In the genomic region with DNA sequence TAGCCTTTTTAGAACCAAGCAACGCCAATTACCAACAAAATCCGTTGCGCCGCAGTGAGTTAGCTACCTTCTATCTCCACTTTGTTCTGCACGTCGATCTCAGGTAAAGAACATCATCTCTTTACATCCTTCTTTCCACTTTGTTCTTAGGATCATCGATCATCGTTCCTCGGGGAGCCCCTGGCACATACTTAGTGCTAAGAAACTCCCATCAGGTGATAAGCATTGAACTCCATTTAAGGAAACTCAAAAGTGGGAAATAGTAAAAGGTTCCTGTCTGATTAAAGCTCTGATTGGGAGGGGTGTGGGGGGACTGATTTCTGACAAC, we compare ENCODE assay signal across 9 cellular contexts.
DNase-seq lines count a peak whose midpoint lies in the region; TF ChIP-seq lines count a peak whose summit lies in the region.
"Had no signal": no experiment of that assay in that cellular context is flagged by ENCODE, and none has a peak within 500 bp of the region (broad histone marks: within the 10 kb centered on the region; RNA-seq: fewer than 3 reads in every experiment).

No MANE protein-coding gene starts in this region.

- TF ChIP-seq EP300 in suprapubic skin (IDR thresholded peaks at IDR 0.05), result no peak

- peaks cover 4% of the 10 kb centered on the region for H3K4me1 Mint-ChIP-seq in activated CD4-positive, alpha-beta T cell treated with anti-CD3 and anti-CD28 coated beads, Interleukin-2, amount 10 ng/mL, durations not matched to agents 24 days and 14 days

- H3K27me3 ChIP-seq in layer of hippocampus (ENCODE audit: control insufficient read depth, insufficient read depth, low read length), result no peaks in the 10 kb centered on the region
- no peaks in the 10 kb centered on the region for H3K27me3 ChIP-seq in suprapubic skin
- H3K27me3 ChIP-seq: BLaER1 treated with 17β-estradiol and CSF1 and Interleukin-3, amounts not matched to agents 10 nM and 100 nM had no signal

- peak overlapping the region; percentile 77 for H3K4me3 Mint-ChIP-seq in activated CD4-positive, alpha-beta T cell treated with anti-CD3 and anti-CD28 coated beads, Interleukin-2, amount 10 ng/mL, durations not matched to agents 24 days and 14 days

- 55% methylated on average over 9 of the region's 9 CpGs for WGBS in suprapubic skin

- no peak overlapping the region for H3K27ac Mint-ChIP-seq in activated CD4-positive, alpha-beta T cell treated with anti-CD3 and anti-CD28 coated beads, Interleukin-2, amount 10 ng/mL, durations not matched to agents 24 days and 14 days

- TF ChIP-seq POLR2A in suprapubic skin (IDR thresholded peaks at IDR 0.05), result no peak

- peak overlapping the region; percentile 70 for H3K27ac ChIP-seq in layer of hippocampus (ENCODE audit: low read depth, low read length)
- H3K27ac ChIP-seq in suprapubic skin, result no peak overlapping the region
- H3K27ac ChIP-seq: BLaER1 treated with 17β-estradiol and CSF1 and Interleukin-3, amounts not matched to agents 10 nM and 100 nM had no signal

- peaks cover 10% of the 10 kb centered on the region for H3K4me1 ChIP-seq in suprapubic skin
- H3K4me1 ChIP-seq: BLaER1 treated with 17β-estradiol and CSF1 and Interleukin-3, amounts not matched to agents 10 nM and 100 nM had no signal

- in situ Hi-C loops in astrocyte of the spinal cord (cut with HindIII; ENCODE audit: low sequenced_read_pairs), result no loop called here

- no peak for TF ChIP-seq CTCF in astrocyte of the spinal cord (IDR thresholded peaks at IDR 0.05; ENCODE audit: low read depth, low read length)
- TF ChIP-seq CTCF in suprapubic skin (IDR thresholded peaks at IDR 0.05), result no peak
- TF ChIP-seq CTCF in GM10266 (IDR thresholded peaks at IDR 0.05; ENCODE audit: control insufficient read depth, insufficient read depth, low read depth, missing control alignments), result no peak

- H3K27me3 Mint-ChIP-seq in activated CD4-positive, alpha-beta T cell treated with anti-CD3 and anti-CD28 coated beads, Interleukin-2, amount 10 ng/mL, durations not matched to agents 24 days and 14 days, result peaks cover 31% of the 10 kb centered on the region

- DNase-seq in activated CD4-positive, alpha-beta T cell treated with anti-CD3 and anti-CD28 coated beads, Interleukin-2, amount 10 ng/mL, durations not matched to agents 24 days and 14 days, result no peak
- DNase-seq in activated CD4-positive, alpha-beta T cell treated with anti-CD3 and anti-CD28 coated beads, Interleukin-2, amount 50 U/mL, for 1 hour, result no peak
- DNase-seq in astrocyte of the spinal cord (ENCODE audit: low read depth, low spot score) (no peak), suprapubic skin (ENCODE audit: low spot score in 2 of 2) (no peak), dermis blood vessel endothelial cell (no peak), GM10266 (ENCODE audit: extremely low spot score) (no peak)
- no peak for DNase-seq in activated CD8-positive, alpha-beta memory T cell treated with anti-CD3 and anti-CD28 coated beads, Interleukin-2, amount 50 U/mL, for 4 hours

- H3K36me3 Mint-ChIP-seq in activated CD4-positive, alpha-beta T cell treated with anti-CD3 and anti-CD28 coated beads, Interleukin-2, amount 10 ng/mL, durations not matched to agents 24 days and 14 days (ENCODE audit: low read depth), result no peaks in the 10 kb centered on the region

- no peaks in the 10 kb centered on the region for H3K36me3 ChIP-seq in suprapubic skin
- H3K36me3 ChIP-seq: BLaER1 treated with 17β-estradiol and CSF1 and Interleukin-3, amounts not matched to agents 10 nM and 100 nM had no signal

- peaks cover 5% of the 10 kb centered on the region for H3K9me3 ChIP-seq in suprapubic skin

- intact Hi-C loops in activated CD4-positive, alpha-beta T cell treated with anti-CD3 and anti-CD28 coated beads, Interleukin-2, amount 10 ng/mL, durations not matched to agents 24 days and 14 days (cut with micrococcal nuclease), result no loop called here

- peaks cover 10% of the 10 kb centered on the region for H3K9me3 Mint-ChIP-seq in activated CD4-positive, alpha-beta T cell treated with anti-CD3 and anti-CD28 coated beads, Interleukin-2, amount 10 ng/mL, durations not matched to agents 24 days and 14 days

- H3K4me3 ChIP-seq in astrocyte of the spinal cord (ENCODE audit: low read depth, low read length) (peak overlapping the region; percentile 75), suprapubic skin (peak overlapping the region; percentile 78)
- H3K4me3 ChIP-seq: BLaER1 treated with 17β-estradiol and CSF1 and Interleukin-3, amounts not matched to agents 10 nM and 100 nM had no signal
